In genomic region chr15:90338483-90338980, GRCh38 we compare ENCODE assay signal across 16 cellular contexts. TPM values are rescaled to one million over a fixed set of nuclear protein-coding genes. Genes with fewer than 3 reads are reported as not detected.
DNase-seq lines count a peak whose midpoint lies in the region; ATAC-seq and TF ChIP-seq lines count a peak whose summit lies in the region.
"Had no signal": no experiment of that assay in that cellular context is flagged by ENCODE, and none has a peak within 500 bp of the region (broad histone marks: within the 10 kb centered on the region; RNA-seq: fewer than 3 reads in every experiment).

No MANE protein-coding gene starts in this region.

- intact Hi-C loops in heart left ventricle (cut with DNase I) = no loop called here
- intact Hi-C loops in colonic mucosa (cut with DNase I) = no loop called here

- no peaks in the 10 kb centered on the region for H3F3A ChIP-seq in GM23338 (replicated peaks; ENCODE audit: low read depth)

- H3K4me3 Mint-ChIP-seq in GM23338 (no peak overlapping the region), T-helper 17 cell (no peak overlapping the region)
- H3K4me3 Mint-ChIP-seq: B cell; CD8-positive, alpha-beta T cell had no signal

- no peak overlapping the region for H3K27ac Mint-ChIP-seq in GM23338
- peak overlapping the region; percentile 41 for H3K27ac Mint-ChIP-seq in T-helper 17 cell
- H3K27ac Mint-ChIP-seq: B cell; CD8-positive, alpha-beta T cell had no signal

- H3K4ac ChIP-seq in trophoblast cell (ENCODE audit: low read depth, low read length) = no peak overlapping the region

- ATAC-seq in GM23338 (no peak), T-helper 17 cell (no peak), heart left ventricle (no peak), HG03280 (IDR thresholded peaks at IDR 0.05; ENCODE audit: unreplicated experiment) (no peak)
- ATAC-seq: CD8-positive, alpha-beta T cell had no signal

- no peaks in the 10 kb centered on the region for H3K9me3 Mint-ChIP-seq in GM23338
- H3K9me3 Mint-ChIP-seq: CD8-positive, alpha-beta T cell had no signal

- no peak overlapping the region for H2BK12ac ChIP-seq in trophoblast cell (ENCODE audit: low read length)

- H3K27ac ChIP-seq in GM23338 (ENCODE audit: low read depth) (no peak overlapping the region), epithelial cell of prostate (peak overlapping the region; percentile 91), heart left ventricle (no peak overlapping the region), trophoblast cell (ENCODE audit: low read depth, low read length) (no peak overlapping the region), colonic mucosa (no peak overlapping the region)

- H4K20me1 ChIP-seq in GM23338 (replicated peaks; ENCODE audit: insufficient read depth) = no peaks in the 10 kb centered on the region
- H4K20me1 ChIP-seq: BLaER1 treated with 17β-estradiol and CSF1 and Interleukin-3, amounts not matched to agents 10 nM and 100 nM had no signal

- no peaks in the 10 kb centered on the region for H3K4me1 ChIP-seq in GM23338 (ENCODE audit: insufficient read depth)
- peaks cover 0 to 33% (median 3%) of the 10 kb centered on the region in 12 donors for H3K4me1 ChIP-seq in heart left ventricle
- H3K4me1 ChIP-seq in trophoblast cell (ENCODE audit: control insufficient read depth in 1 of 2, insufficient read depth in 2 of 2, low read length in 2 of 2) = peaks cover 2 to 6% of the 10 kb centered on the region in 2 experiments
- H3K4me1 ChIP-seq in colonic mucosa = no peaks in the 10 kb centered on the region
- H3K4me1 ChIP-seq: HAP-1 had no signal

- H2BK5ac ChIP-seq in trophoblast cell (ENCODE audit: low read depth, low read length, poor library complexity) = no peak overlapping the region

- H4K8ac ChIP-seq in trophoblast cell (ENCODE audit: low read depth, low read length) = no peak overlapping the region

- H3K36me3 ChIP-seq in GM23338 (ENCODE audit: insufficient read depth) (no peaks in the 10 kb centered on the region), heart left ventricle (no peaks in the 10 kb centered on the region), trophoblast cell (ENCODE audit: control insufficient read depth in 1 of 2, insufficient read depth in 2 of 2, low read length in 2 of 2) (no peaks in the 10 kb centered on the region), colonic mucosa (no peaks in the 10 kb centered on the region)
- H3K36me3 ChIP-seq: BLaER1 treated with 17β-estradiol and CSF1 and Interleukin-3, amounts not matched to agents 10 nM and 100 nM; HAP-1 had no signal

- H2AFZ ChIP-seq in GM23338 (peak overlapping the region; percentile 47; the same call in 1 of the 2 replicates), trophoblast cell (ENCODE audit: insufficient read depth, low read length, poor library complexity) (no peak overlapping the region)

- no peak overlapping the region for H2BK120ac ChIP-seq in trophoblast cell (ENCODE audit: insufficient read depth, low read length, poor library complexity)

- TF ChIP-seq POLR2A in heart left ventricle (IDR thresholded peaks at IDR 0.05) = no peak

- WGBS in heart left ventricle, 4 donors = 47 to 92% (median 68%) methylated on average over 2 of the region's 2 CpGs
- no CpG with 5 or more reads among the region's 2 CpGs for WGBS in trophoblast cell (ENCODE audit: extremely low coverage, insufficient coverage, insufficient read length)

- H3K79me2 ChIP-seq in GM23338 (replicated peaks; ENCODE audit: insufficient read depth) (no peaks in the 10 kb centered on the region), trophoblast cell (ENCODE audit: control insufficient read depth, insufficient read depth, low read length, poor library complexity) (no peaks in the 10 kb centered on the region)

- H3K14ac ChIP-seq in trophoblast cell (ENCODE audit: low read length) = no peak overlapping the region

- H3K27me3 Mint-ChIP-seq in GM23338 (ENCODE audit: insufficient read depth, low read depth, poor library complexity) = peaks cover 4% of the 10 kb centered on the region
- H3K27me3 Mint-ChIP-seq in T-helper 17 cell = no peaks in the 10 kb centered on the region
- H3K27me3 Mint-ChIP-seq: B cell had no signal

- no peaks in the 10 kb centered on the region for H3K9me2 ChIP-seq in GM23338 (ENCODE audit: insufficient read depth)

- H3K36me3 Mint-ChIP-seq in GM23338 (ENCODE audit: low read depth) = no peaks in the 10 kb centered on the region
- H3K36me3 Mint-ChIP-seq in T-helper 17 cell (ENCODE audit: low read depth) = no peaks in the 10 kb centered on the region
- H3K36me3 Mint-ChIP-seq: CD8-positive, alpha-beta T cell had no signal

- no peak overlapping the region for H4K91ac ChIP-seq in trophoblast cell (ENCODE audit: low read depth, low read length)

- no peak overlapping the region for H3K4me2 ChIP-seq in GM23338
- H3K4me2 ChIP-seq in trophoblast cell (ENCODE audit: low read length) = no peak overlapping the region

- no peaks in the 10 kb centered on the region for H3K27me3 ChIP-seq in GM23338 (ENCODE audit: insufficient read depth)
- no peaks in the 10 kb centered on the region for H3K27me3 ChIP-seq in heart left ventricle
- H3K27me3 ChIP-seq in trophoblast cell (ENCODE audit: insufficient read depth, low read length) = no peaks in the 10 kb centered on the region
- H3K27me3 ChIP-seq in colonic mucosa = no peaks in the 10 kb centered on the region
- H3K27me3 ChIP-seq: BLaER1 treated with 17β-estradiol and CSF1 and Interleukin-3, amounts not matched to agents 10 nM and 100 nM had no signal

- no peak overlapping the region for H3K4me3 ChIP-seq in GM23338
- H3K4me3 ChIP-seq in heart left ventricle = no peak overlapping the region
- no peak overlapping the region for H3K4me3 ChIP-seq in trophoblast cell (ENCODE audit: low read depth, low read length)
- H3K4me3 ChIP-seq in colonic mucosa = no peak overlapping the region
- H3K4me3 ChIP-seq: BLaER1 treated with 17β-estradiol and CSF1 and Interleukin-3, amounts not matched to agents 10 nM and 100 nM; HAP-1 had no signal

- no peaks in the 10 kb centered on the region; the same call in 2 of the 3 replicates for H3K4me1 Mint-ChIP-seq in GM23338
- H3K4me1 Mint-ChIP-seq in T-helper 17 cell = peaks cover 13% of the 10 kb centered on the region

- no peak overlapping the region for H4K12ac ChIP-seq in trophoblast cell (ENCODE audit: low read depth, low read length)

- no peak overlapping the region for H3K23ac ChIP-seq in trophoblast cell (ENCODE audit: low read length)

- H3K9me3 ChIP-seq in T-helper 17 cell (ENCODE audit: control insufficient read depth, low read length, poor library complexity, severe bottlenecking) = no peaks in the 10 kb centered on the region
- no peaks in the 10 kb centered on the region for H3K9me3 ChIP-seq in heart left ventricle
- H3K9me3 ChIP-seq in trophoblast cell (ENCODE audit: insufficient read depth, low read depth, low read length) = no peaks in the 10 kb centered on the region
- no peaks in the 10 kb centered on the region for H3K9me3 ChIP-seq in colonic mucosa
- H3K9me3 ChIP-seq: BLaER1 treated with 17β-estradiol and CSF1 and Interleukin-3, amounts not matched to agents 10 nM and 100 nM; HAP-1 had no signal

- no peaks in the 10 kb centered on the region for H3K79me1 ChIP-seq in trophoblast cell (ENCODE audit: low read length)

- DNase-seq in GM23338 (ENCODE audit: low spot score) (no peak), NCI-H146 (lab: John Stamatoyannopoulos, UW) (peak; percentile 73), T-helper 17 cell (no peak), epithelial cell of prostate (ENCODE audit: low read depth, low spot score) (no peak), heart left ventricle (no peak), trophoblast cell (no peak), colonic mucosa (no peak)
- DNase-seq: CD8-positive, alpha-beta T cell; DMS 273 treated with DMSO at 0.1 percent for 48 hours; DMS53; DND-41; EL had no signal

- H2AK5ac ChIP-seq in trophoblast cell (ENCODE audit: low read length) = no peak overlapping the region

- TF ChIP-seq CTCF in GM23338 (conservative IDR thresholded peaks at IDR 0.05; ENCODE audit: low read depth in 2 of 2) (no peak), heart left ventricle (IDR thresholded peaks at IDR 0.05) (no peak), colonic mucosa (IDR thresholded peaks at IDR 0.05) (no peak)

- no peak overlapping the region for H3K18ac ChIP-seq in trophoblast cell (ENCODE audit: low read length)

- H3K9ac ChIP-seq in trophoblast cell (ENCODE audit: low read length) = no peak overlapping the region
- no peak overlapping the region for H3K9ac ChIP-seq in colonic mucosa (ENCODE audit: low read depth in 2 of 2, low read length in 2 of 2)
- H3K9ac ChIP-seq: BLaER1 treated with 17β-estradiol and CSF1 and Interleukin-3, amounts not matched to agents 10 nM and 100 nM had no signal

RNA-seq across cellular contexts. Expression of gene ZNF774, which starts 13.6 kb away (rescaled TPM):
- total RNA-seq in GM23338 (2014; rRNA removed; shearing (Covaris generic)) = 1.5 and 1.8 TPM in 2 replicates
- 0.45 and 0.54 TPM in 2 replicates for polyA plus RNA-seq in GM23338 (2016; fragmentation: Nextera tagmentation; extraction: Ambion mirVana)
- under 1 TPM in 1 of 2 donors, not detected in 1; 0.15 TPM for total RNA-seq in T-helper 17 cell
- total RNA-seq in heart left ventricle = 1 to 10 TPM; 2.1 to 9.9 (median 5.9) TPM
- 1 to 10 TPM; 3.1 to 4.2 TPM for polyA plus RNA-seq in heart left ventricle
- polyA plus RNA-seq in trophoblast cell (2013) = 1.9 and 2.3 TPM in 2 replicates
- total RNA-seq in colonic mucosa = 10 to 100 TPM; 13.7 to 13.9 TPM

RNA-seq across cellular contexts. Expression of gene IQGAP1, which starts 49.5 kb away (rescaled TPM):
- 136 and 159 TPM in 2 replicates for total RNA-seq in GM23338 (2014; rRNA removed; shearing (Covaris generic))
- 92.7 and 92.9 TPM in 2 replicates for polyA plus RNA-seq in GM23338 (2016; fragmentation: Nextera tagmentation; extraction: Ambion mirVana)
- 100 to 1,000 TPM; 131 to 157 TPM for total RNA-seq in T-helper 17 cell
- 100 to 1,000 TPM in 1 of 9 donors, 10 to 100 TPM in 8; 28.6 to 115 (median 36.8) TPM for total RNA-seq in heart left ventricle
- 10 to 100 TPM; 18.9 to 31.3 TPM for polyA plus RNA-seq in heart left ventricle
- polyA plus RNA-seq in trophoblast cell (2013) = 301 and 302 TPM in 2 replicates
- 100 to 1,000 TPM; 210 to 243 TPM for total RNA-seq in colonic mucosa
